In genomic region chrX:118383120-118383519, GRCh38 we compare ENCODE assay signal across 18 cellular contexts.
"Had no signal": no experiment of that assay in that cellular context is flagged by ENCODE, and none has a peak within 500 bp of the region (broad histone marks: within the 10 kb centered on the region; RNA-seq: fewer than 3 reads in every experiment).

No MANE protein-coding gene starts in this region.

- ATAC-seq: activated CD8-positive, alpha-beta memory T cell treated with anti-CD3 and anti-CD28 coated beads, Interleukin-2, amount 10 ng/mL, durations not matched to agents 7 days and 5 days; esophagus mucosa had no signal

- H3K27ac ChIP-seq: transverse colon, uterus had no signal

- DNase-seq: activated B cell treated with CpG ODN at 0.5 μM for 24 hours; activated CD4-positive, alpha-beta memory T cell treated with anti-CD3 and anti-CD28 coated beads for 36 hours; activated CD4-positive, alpha-beta T cell treated with anti-CD3 and anti-CD28 coated beads for 4 hours; activated CD8-positive, alpha-beta memory T cell treated with anti-CD3 and anti-CD28 coated beads, Interleukin-2, amount 10 ng/mL, durations not matched to agents 7 days and 5 days; caudate nucleus; glutamatergic neuron; hippocampal formation; midbrain; nucleus accumbens; posterior cingulate gyrus; retina; stimulated activated CD4-positive, alpha-beta T cell treated with anti-CD3 and anti-CD28 coated beads, Interleukin-2, amount 100 ng/mL, for 24 hours; stimulated activated naive CD4-positive, alpha-beta T cell treated with Interleukin-2 at 50 U/mL for 16 hours; substantia nigra; transverse colon; uterus had no signal

- H3K9me3 ChIP-seq: transverse colon, uterus had no signal

- H3K4me1 ChIP-seq: transverse colon, uterus had no signal

- H3K36me3 ChIP-seq: transverse colon, uterus had no signal

- H3K4me3 ChIP-seq: transverse colon, uterus had no signal

- H3K27me3 ChIP-seq: transverse colon, uterus had no signal

- FAIRE-seq: islet of Langerhans had no signal
